In genomic region chr13:113028336-113029060, GRCh38 we compare ENCODE assay signal across 20 cellular contexts. TPM values are rescaled to one million over a fixed set of nuclear protein-coding genes. Genes with fewer than 3 reads are reported as not detected.
DNase-seq lines count a peak whose midpoint lies in the region; ATAC-seq and TF ChIP-seq lines count a peak whose summit lies in the region.
"Had no signal": no experiment of that assay in that cellular context is flagged by ENCODE, and none has a peak within 500 bp of the region (broad histone marks: within the 10 kb centered on the region; RNA-seq: fewer than 3 reads in every experiment).

No MANE protein-coding gene starts in this region.

- no peaks in the 10 kb centered on the region for H3K9me3 ChIP-seq in heart right ventricle
- no peaks in the 10 kb centered on the region for H3K9me3 ChIP-seq in left ventricle myocardium inferior (replicated peaks)
- H3K9me3 ChIP-seq in HAP-1, result no peaks in the 10 kb centered on the region

- H3K27ac Mint-ChIP-seq in neural crest cell (ENCODE audit: unreplicated experiment), result no peak overlapping the region

- H3K36me3 Mint-ChIP-seq in neural crest cell (ENCODE audit: low read depth), result peaks cover 9% of the 10 kb centered on the region

- H3K4me1 Mint-ChIP-seq in neural crest cell, result peaks cover 43% of the 10 kb centered on the region

- WGBS in heart right ventricle, 2 donors, result 86 to 87% methylated on average over 16 of the region's 16 CpGs

- peaks cover 0 to 22% (median 3%) of the 10 kb centered on the region in 9 donors for H3K4me1 ChIP-seq in heart right ventricle
- H3K4me1 ChIP-seq in left ventricle myocardium inferior, result peaks cover 8% of the 10 kb centered on the region
- H3K4me1 ChIP-seq in HAP-1, result no peaks in the 10 kb centered on the region; the same call in 1 of the 2 replicates

- intact Hi-C loops in heart right ventricle (cut with DNase I), result loop anchor here in 5 of 10 donors (1.0 to 5.0 kb wide), 4 partner anchors 81 to 86 kb away; no protein-coding TSS in a partner anchor
- intact Hi-C loops in left ventricle myocardium inferior (cut with micrococcal nuclease), result loop anchor here (10.0 kb wide), 1 partner anchor 84 kb away; no protein-coding TSS in a partner anchor

- no peaks in the 10 kb centered on the region for H3K9me3 Mint-ChIP-seq in neural crest cell

- H3K36me3 ChIP-seq in heart right ventricle (peaks cover 0 to 19% (median 0%) of the 10 kb centered on the region in 9 donors), left ventricle myocardium inferior (peaks cover 10% of the 10 kb centered on the region), HAP-1 (replicated peaks) (no peaks in the 10 kb centered on the region)

- peaks cover 2% of the 10 kb centered on the region for H3K27me3 Mint-ChIP-seq in neural crest cell (ENCODE audit: low read depth)

- ATAC-seq in heart right ventricle (peak in 5 of 8 donors; percentile 7 to 38 (median 28)), HG02852 (IDR thresholded peaks at IDR 0.05; ENCODE audit: unreplicated experiment) (no peak), GM21825 (IDR thresholded peaks at IDR 0.05; ENCODE audit: unreplicated experiment) (no peak)

- H3K27me3 ChIP-seq in heart right ventricle, result peaks cover 0 to 4% (median 0%) of the 10 kb centered on the region in 7 donors
- no peaks in the 10 kb centered on the region for H3K27me3 ChIP-seq in left ventricle myocardium inferior (ENCODE audit: low read depth)
- peaks cover 25% of the 10 kb centered on the region for H3K27me3 ChIP-seq in HAP-1 (ENCODE audit: low read depth)

- no peak for TF ChIP-seq CTCF in heart right ventricle (IDR thresholded peaks at IDR 0.05)
- TF ChIP-seq CTCF in left ventricle myocardium inferior (IDR thresholded peaks at IDR 0.05; ENCODE audit: borderline replicate concordance), result no peak
- no peak for TF ChIP-seq CTCF in neural crest cell (conservative IDR thresholded peaks at IDR 0.05)

- peak overlapping the region; percentile 51 for H3K4me3 Mint-ChIP-seq in neural crest cell

- DNase-seq in heart right ventricle, result peak in 1 of 2 donors; percentile 2
- DNase-seq in left ventricle myocardium inferior, result no peak
- DNase-seq in kidney glomerular epithelial cell (lab: John Stamatoyannopoulos, UW), result peak; percentile 5
- no peak for DNase-seq in neural crest cell (ENCODE audit: low read depth, low spot score)
- DNase-seq in HAP-1 (ENCODE audit: low spot score in 2 of 2), result no peak
- no peak for DNase-seq in COR-L47 (lab: John Stamatoyannopoulos, UW)
- DNase-seq: KG1; NCI-H1048; NCI-H226; NCI-H526; NK-92 treated with Interleukin-12 subunit alpha and Interleukin-12 subunit beta, amount 100 ng/mL, for 24 hours; OCI-M1 had no signal

- in situ Hi-C loops in HAP-1 (cut with MboI; ENCODE audit: low sequenced_read_pairs), result no loop called here

- H3K4me3 ChIP-seq in heart right ventricle (no peak overlapping the region), left ventricle myocardium inferior (no peak overlapping the region), HAP-1 (no peak overlapping the region)
- H3K4me3 ChIP-seq: GM12878, SK-N-MC had no signal

- H3K27ac ChIP-seq in heart right ventricle (no peak overlapping the region), left ventricle myocardium inferior (replicated peaks) (no peak overlapping the region)
- H3K27ac ChIP-seq: C4-2B, HL-60, RWPE1, SK-N-MC had no signal

RNA-seq across cellular contexts. Expression of gene MCF2L, which starts 59.5 kb away (rescaled TPM):
- total RNA-seq in heart right ventricle, result 10 to 100 TPM; 29.6 to 99.8 (median 45.3) TPM
- polyA plus RNA-seq in heart right ventricle, result 10 to 100 TPM; 38.6 to 94.1 TPM
- 41.2 TPM for total RNA-seq in left ventricle myocardium inferior
- 59.9 and 62.5 TPM in 2 replicates for total RNA-seq in neural crest cell
- total RNA-seq: M059J had no signal

Comparison
In these comparisons a context has a peak if more than half of its experiments do, and no peak if none do; other contexts are left out.
1. ATAC-seq: peak in heart right ventricle (5 of 8); none in HG02852 (single experiment) and GM21825 (single experiment).